25 cellular contexts compared by ENCODE assay signal in genomic region chr9:126028746-126029145, GRCh38.
A peak's percentile ranks its signal among the peaks of the same experiment; 100 is the strongest.
DNase-seq lines count a peak whose midpoint lies in the region; ATAC-seq, FAIRE-seq and TF ChIP-seq lines count a peak whose summit lies in the region.
"Had no signal": no experiment of that assay in that cellular context is flagged by ENCODE, and none has a peak within 500 bp of the region (broad histone marks: within the 10 kb centered on the region; RNA-seq: fewer than 3 reads in every experiment).

No MANE protein-coding gene starts in this region.

- H3K36me3 ChIP-seq in kidney (ENCODE audit: control insufficient read depth in 1 of 2, insufficient read depth in 2 of 2, low read length in 2 of 2): no peaks in the 10 kb centered on the region
- H3K36me3 ChIP-seq: BLaER1 had no signal

- DNase-seq in SIG-M5 treated with dmso at 0.1 percent for 504 hours (lab: John Stamatoyannopoulos, UW; ENCODE audit: unreplicated experiment): peak; percentile 0
- DNase-seq in SIG-M5 (lab: John Stamatoyannopoulos, UW): no peak
- DNase-seq in natural killer cell treated with Interleukin-12 subunit alpha and Interleukin-12 subunit beta and Interleukin-15 and Interleukin-18, amount 100 ng/mL, for 72 hours (ENCODE audit: low spot score): peak; percentile 41
- DNase-seq in natural killer cell: no peak
- peak; percentile 48 for DNase-seq in kidney
- no peak for DNase-seq in frontal cortex (ENCODE audit: low spot score in 2 of 2)
- DNase-seq in NCI-H1105 treated with DMSO at 0.1 percent for 48 hours (lab: John Stamatoyannopoulos, UW): no peak
- no peak for DNase-seq in NCI-H2029 (lab: John Stamatoyannopoulos, UW)
- DNase-seq: Caco-2; CD4-positive, CD25-positive, alpha-beta regulatory T cell; CD8-positive, alpha-beta T cell; DMS153; DND-41; H9; HFFc6 had no signal

- FAIRE-seq in kidney (lab: Jason Lieb, UNC): no peak
- no peak for FAIRE-seq in frontal cortex (lab: Jason Lieb, UNC)
- FAIRE-seq: A204.1, G401.6, GM12892, GM19239 had no signal

- H3K9me3 Mint-ChIP-seq in natural killer cell treated with Interleukin-12 subunit alpha and Interleukin-12 subunit beta and Interleukin-15 and Interleukin-18, amount 100 ng/mL, for 72 hours: no peaks in the 10 kb centered on the region
- no peaks in the 10 kb centered on the region for H3K9me3 Mint-ChIP-seq in natural killer cell
- H3K9me3 Mint-ChIP-seq: CD8-positive, alpha-beta T cell; HFFc6 had no signal

- intact Hi-C loops in natural killer cell (cut with micrococcal nuclease): no loop called here
- intact Hi-C loops in kidney (cut with DNase I): no loop called here

- H3K9ac ChIP-seq in kidney (ENCODE audit: low read length in 2 of 2): no peak overlapping the region
- H3K9ac ChIP-seq: BLaER1 had no signal

- no peak overlapping the region for H3K4me3 ChIP-seq in kidney (ENCODE audit: low read length in 2 of 2)
- H3K4me3 ChIP-seq: BLaER1, GM23338 had no signal

- no peaks in the 10 kb centered on the region for H3K36me3 Mint-ChIP-seq in natural killer cell treated with Interleukin-12 subunit alpha and Interleukin-12 subunit beta and Interleukin-15 and Interleukin-18, amount 100 ng/mL, for 72 hours
- H3K36me3 Mint-ChIP-seq in natural killer cell: no peaks in the 10 kb centered on the region
- H3K36me3 Mint-ChIP-seq: CD4-positive, CD25-positive, alpha-beta regulatory T cell; CD8-positive, alpha-beta T cell had no signal

- no peaks in the 10 kb centered on the region for H3K4me1 ChIP-seq in kidney (ENCODE audit: control insufficient read depth in 1 of 2, insufficient read depth in 1 of 2, low read depth in 1 of 2, low read length in 2 of 2)
- H3K4me1 ChIP-seq: Caco-2 had no signal

- no peaks in the 10 kb centered on the region for H3K4me1 Mint-ChIP-seq in natural killer cell treated with Interleukin-12 subunit alpha and Interleukin-12 subunit beta and Interleukin-15 and Interleukin-18, amount 100 ng/mL, for 72 hours (ENCODE audit: low read depth in 2 of 2)
- H3K4me1 Mint-ChIP-seq in natural killer cell: no peaks in the 10 kb centered on the region
- H3K4me1 Mint-ChIP-seq: B cell; CD4-positive, CD25-positive, alpha-beta regulatory T cell; GM23338 had no signal

- H3K4me3 Mint-ChIP-seq in natural killer cell treated with Interleukin-12 subunit alpha and Interleukin-12 subunit beta and Interleukin-15 and Interleukin-18, amount 100 ng/mL, for 72 hours: no peak overlapping the region
- no peak overlapping the region for H3K4me3 Mint-ChIP-seq in natural killer cell
- H3K4me3 Mint-ChIP-seq: B cell; CD4-positive, CD25-positive, alpha-beta regulatory T cell; CD8-positive, alpha-beta T cell; GM23338; H9; HFFc6 had no signal

- ATAC-seq in natural killer cell treated with Interleukin-12 subunit alpha and Interleukin-12 subunit beta and Interleukin-15 and Interleukin-18, amount 100 ng/mL, for 72 hours: no peak
- no peak for ATAC-seq in natural killer cell
- ATAC-seq: CD8-positive, alpha-beta T cell; GM23338; HCT116 had no signal

- TF ChIP-seq CTCF in natural killer cell (IDR thresholded peaks at IDR 0.05) (no peak), kidney (IDR thresholded peaks at IDR 0.05; ENCODE audit: borderline replicate concordance, extremely low read depth, insufficient read depth) (no peak)

- no peak overlapping the region for H3K27ac Mint-ChIP-seq in natural killer cell treated with Interleukin-12 subunit alpha and Interleukin-12 subunit beta and Interleukin-15 and Interleukin-18, amount 100 ng/mL, for 72 hours
- H3K27ac Mint-ChIP-seq in natural killer cell: no peak overlapping the region
- H3K27ac Mint-ChIP-seq: B cell; CD8-positive, alpha-beta T cell; GM23338; HFFc6 had no signal

- H3K27me3 Mint-ChIP-seq in natural killer cell treated with Interleukin-12 subunit alpha and Interleukin-12 subunit beta and Interleukin-15 and Interleukin-18, amount 100 ng/mL, for 72 hours: peaks cover 2 to 7% of the 10 kb centered on the region in 2 donors
- H3K27me3 Mint-ChIP-seq in natural killer cell (ENCODE audit: low read depth in 2 of 2): peaks cover 3 to 6% of the 10 kb centered on the region in 2 donors

- H3K27ac ChIP-seq in kidney (ENCODE audit: low read depth in 2 of 2, low read length in 2 of 2): no peak overlapping the region
- H3K27ac ChIP-seq: 22Rv1, BLaER1, C4-2B had no signal

- H3K9me3 ChIP-seq in kidney (ENCODE audit: control insufficient read depth in 1 of 2, low read length in 2 of 2): no peaks in the 10 kb centered on the region
- H3K9me3 ChIP-seq: BLaER1, Caco-2 had no signal

Comparison
In these comparisons a context has a peak if more than half of its experiments do, and no peak if none do; other contexts are left out.
1. DNase-seq: peak in SIG-M5 treated with dmso at 0.1 percent for 504 hours (single experiment), natural killer cell treated with Interleukin-12 subunit alpha and Interleukin-12 subunit beta and Interleukin-15 and Interleukin-18, amount 100 ng/mL, for 72 hours (single experiment) and kidney (single experiment); none in SIG-M5 (single experiment), natural killer cell (single experiment), frontal cortex (0 of 2), NCI-H1105 treated with DMSO at 0.1 percent for 48 hours (single experiment) and NCI-H2029 (single experiment).